10 cellular contexts compared by ENCODE assay signal in the genomic region with DNA sequence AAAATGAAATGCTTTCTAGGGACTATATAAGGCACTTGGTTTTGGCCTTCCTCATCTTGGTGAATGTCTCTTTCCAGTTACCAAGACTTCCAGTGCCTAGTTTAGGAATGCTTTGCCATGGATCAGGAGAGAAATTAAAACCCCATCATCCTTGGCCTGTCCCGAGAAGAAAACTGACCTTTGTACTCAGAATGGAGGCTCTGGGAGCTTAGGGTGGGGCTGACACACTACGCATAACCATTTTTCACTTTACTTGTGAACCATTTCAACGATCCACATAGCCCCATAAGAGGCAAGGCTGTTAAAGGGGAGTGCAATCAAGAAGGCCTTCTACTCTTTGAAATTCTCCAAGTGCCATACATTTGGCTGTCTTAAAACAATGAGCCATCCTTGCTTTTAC. TPM values are rescaled to one million over a fixed set of nuclear protein-coding genes. Genes with fewer than 3 reads are reported as not detected.
"Had no signal": no experiment of that assay in that cellular context is flagged by ENCODE, and none has a peak within 500 bp of the region (broad histone marks: within the 10 kb centered on the region; RNA-seq: fewer than 3 reads in every experiment).

No MANE protein-coding gene starts in this region.

- H3K27me3 Mint-ChIP-seq: IgD-negative memory B cell had no signal

- H3K27ac Mint-ChIP-seq: IgD-negative memory B cell had no signal

- DNase-seq: GM23248, GOT3, H9, HCEC 1CT, KBM-7 had no signal

- FAIRE-seq: HepG2 had no signal

- H3K27ac ChIP-seq: GM23248, HL-60 had no signal

- H3K4me3 Mint-ChIP-seq: H9, IgD-negative memory B cell had no signal

- ATAC-seq: HepG2 had no signal

- H3K4me3 ChIP-seq: GM23248 had no signal

- H3K4me1 Mint-ChIP-seq: IgD-negative memory B cell had no signal

RNA-seq across cellular contexts. Expression of a gene that starts 26.7 kb away (rescaled TPM):
- total RNA-seq: GM23248, H4, H9, HepG2, HT1080 had no signal
- polyA plus RNA-seq: GM23248, HepG2, IgD-negative memory B cell had no signal
